In the genomic region with DNA sequence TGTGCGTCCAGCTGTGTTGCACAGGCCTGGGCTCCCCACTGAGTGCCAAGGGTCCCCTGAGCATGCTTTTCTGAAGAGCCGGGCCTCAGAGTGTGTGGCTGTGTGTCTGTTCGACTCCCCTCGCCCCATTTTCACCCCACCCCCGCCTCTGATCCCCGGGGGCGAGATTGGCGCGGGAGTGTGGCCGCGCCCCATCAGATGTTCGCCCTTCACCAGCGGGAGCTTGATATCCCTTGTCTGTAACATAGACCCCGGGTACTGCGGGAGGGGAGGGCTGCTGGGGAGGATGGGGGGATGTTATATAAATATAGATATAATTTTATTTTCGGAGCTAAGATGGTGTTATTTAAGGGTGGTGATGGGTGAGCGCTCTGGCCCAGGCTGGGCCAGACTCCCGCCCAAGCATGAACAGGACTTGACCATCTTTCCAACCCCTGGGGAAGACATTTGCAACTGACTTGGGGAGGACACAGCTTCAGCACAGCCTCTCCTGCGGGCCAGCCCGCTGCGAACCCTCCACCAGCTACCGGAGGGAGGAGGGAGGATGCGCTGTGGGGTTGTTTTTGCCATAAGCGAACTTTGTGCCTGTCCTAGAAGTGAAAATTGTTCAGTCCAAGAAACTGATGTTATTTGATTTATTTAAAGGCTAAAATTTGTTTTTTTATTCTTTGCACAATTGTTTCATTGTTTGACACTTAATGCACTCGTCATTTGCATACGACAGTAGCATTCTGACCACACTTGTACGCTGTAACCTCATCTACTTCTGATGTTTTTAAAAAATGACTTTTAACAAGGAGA, we compare ENCODE assay signal across 8 cellular contexts. TPM values are rescaled to one million over a fixed set of nuclear protein-coding genes. Genes with fewer than 3 reads are reported as not detected.
A peak's percentile ranks its signal among the peaks of the same experiment; 100 is the strongest.
DNase-seq lines count a peak whose midpoint lies in the region; ATAC-seq, FAIRE-seq and TF ChIP-seq lines count a peak whose summit lies in the region.

No MANE protein-coding gene starts in this region.

- H3K36me3 Mint-ChIP-seq in nephron progenitor cell (ENCODE audit: low read depth): no peaks in the 10 kb centered on the region

- TF ChIP-seq CTCF in DOHH2 (IDR thresholded peaks at IDR 0.05; ENCODE audit: low read depth, low read length, poor library complexity, severe bottlenecking): no peak
- TF ChIP-seq CTCF in Peyer's patch (IDR thresholded peaks at IDR 0.05): no peak
- no peak for TF ChIP-seq CTCF in epithelial cell of proximal tubule (conservative IDR thresholded peaks at IDR 0.05; ENCODE audit: low read depth, low read length)
- TF ChIP-seq CTCF in nephron progenitor cell (IDR thresholded peaks at IDR 0.05): no peak

- no peak overlapping the region for H3K27ac Mint-ChIP-seq in nephron progenitor cell

- peaks cover 26% of the 10 kb centered on the region for H3K4me1 ChIP-seq in DOHH2 (ENCODE audit: control insufficient read depth, low read length)
- H3K4me1 ChIP-seq in Peyer's patch: peaks cover 0 to 14% (median 4%) of the 10 kb centered on the region in 4 donors

- DNase-seq in Peyer's patch: peak in 1 of 3 donors; percentile 44
- no peak for DNase-seq in epithelial cell of proximal tubule (ENCODE audit: low read depth)
- DNase-seq in nephron progenitor cell: no peak
- DNase-seq in NCI-H446 treated with DMSO at 0.1 percent for 48 hours (lab: John Stamatoyannopoulos, UW): no peak
- no peak for DNase-seq in GM19239 (ENCODE audit: insufficient read length, low spot score)

- H3K79me2 ChIP-seq in DOHH2 (ENCODE audit: control insufficient read depth, low read length): no peaks in the 10 kb centered on the region

- peaks cover 7% of the 10 kb centered on the region for H3K27me3 Mint-ChIP-seq in nephron progenitor cell (ENCODE audit: low read depth, poor library complexity)

- peaks cover 59% of the 10 kb centered on the region for H3K27me3 ChIP-seq in DOHH2 (ENCODE audit: control insufficient read depth, low read length)
- H3K27me3 ChIP-seq in Peyer's patch: no peaks in the 10 kb centered on the region

- H3F3A ChIP-seq in DOHH2 (ENCODE audit: control insufficient read depth, insufficient read depth): no peaks in the 10 kb centered on the region

- H3K9me3 ChIP-seq in DOHH2 (ENCODE audit: control insufficient read depth, insufficient read depth, low read length) (no peaks in the 10 kb centered on the region), Peyer's patch (no peaks in the 10 kb centered on the region)

- H3K36me3 ChIP-seq in DOHH2 (ENCODE audit: control insufficient read depth, low read length) (no peaks in the 10 kb centered on the region), Peyer's patch (peaks cover 0 to 11% (median 0%) of the 10 kb centered on the region in 3 donors)

- H3K9me2 ChIP-seq in DOHH2 (replicated peaks; ENCODE audit: control insufficient read depth, low read length): no peaks in the 10 kb centered on the region

- H3K9me3 Mint-ChIP-seq in nephron progenitor cell: no peaks in the 10 kb centered on the region

- H3K4me3 ChIP-seq in DOHH2 (ENCODE audit: low read length) (no peak overlapping the region), Peyer's patch (peak overlapping the region; percentile 84 to 96 (median 88)), epithelial cell of proximal tubule (ENCODE audit: low read depth, low read length) (peak overlapping the region; percentile 95)

- peak in 1 of 2 donors; percentile 25 for TF ChIP-seq POLR2A in Peyer's patch (IDR thresholded peaks at IDR 0.05)

- no peak for FAIRE-seq in GM19239 (lab: Jason Lieb, UNC)

- peaks cover 65% of the 10 kb centered on the region for H3K4me1 Mint-ChIP-seq in nephron progenitor cell

- H3K4me2 ChIP-seq in DOHH2 (ENCODE audit: low read length): peak overlapping the region; percentile 18; the same call in 1 of the 2 replicates

- ATAC-seq in esophagus mucosa (no peak), GM21515 (IDR thresholded peaks at IDR 0.05; ENCODE audit: unreplicated experiment) (no peak)

- no peaks in the 10 kb centered on the region for H4K20me1 ChIP-seq in DOHH2 (ENCODE audit: control insufficient read depth, insufficient read depth, low read depth, low read length)

- peak overlapping the region; percentile 91 for H3K4me3 Mint-ChIP-seq in nephron progenitor cell

- H3K27ac ChIP-seq in DOHH2 (ENCODE audit: low read depth, low read length) (no peak overlapping the region), Peyer's patch (peak overlapping the region; percentile 89 to 98 (median 96))

RNA-seq across cellular contexts. Expression of gene RHOB, which starts 1.6 kb away (rescaled TPM):
- total RNA-seq in Peyer's patch (100 to 1,000 TPM in 3 of 4 donors, 10 to 100 TPM in 1; 61.6 to 488 (median 202) TPM), epithelial cell of proximal tubule (160 and 161 TPM in 2 replicates), esophagus mucosa (32.0 TPM)
